15 cellular contexts compared by ENCODE assay signal in the genomic region with DNA sequence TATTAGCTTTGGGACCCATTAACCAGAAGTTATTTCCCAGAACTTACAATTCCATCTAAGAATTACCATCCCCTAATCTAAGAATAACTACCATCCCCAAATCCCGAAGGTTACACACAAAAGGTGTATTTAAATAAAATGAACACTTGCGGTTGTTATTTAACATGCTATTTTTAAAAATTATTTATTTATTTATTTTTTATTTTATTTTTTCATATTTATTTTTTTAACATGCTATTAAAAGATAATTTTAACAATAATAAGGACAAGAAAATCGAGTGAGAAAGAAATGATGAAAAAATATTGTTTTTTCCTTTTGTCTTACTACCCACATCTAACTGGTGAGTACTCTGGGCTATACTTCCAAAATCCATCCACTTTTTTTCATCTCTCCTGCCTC. TPM values are rescaled to one million over a fixed set of nuclear protein-coding genes. Genes with fewer than 3 reads are reported as not detected.
DNase-seq lines count a peak whose midpoint lies in the region; ATAC-seq, FAIRE-seq and TF ChIP-seq lines count a peak whose summit lies in the region.
"Had no signal": no experiment of that assay in that cellular context is flagged by ENCODE, and none has a peak within 500 bp of the region (broad histone marks: within the 10 kb centered on the region; RNA-seq: fewer than 3 reads in every experiment).

No MANE protein-coding gene starts in this region.

- peak overlapping the region; percentile 52 for H3K27ac Mint-ChIP-seq in Calu3 (ENCODE audit: unreplicated experiment)
- peak overlapping the region; percentile 21 for H3K27ac Mint-ChIP-seq in activated naive CD8-positive, alpha-beta T cell treated with anti-CD3 and anti-CD28 coated beads for 36 hours
- peak overlapping the region; percentile 11 for H3K27ac Mint-ChIP-seq in memory B cell
- H3K27ac Mint-ChIP-seq: natural killer cell treated with Interleukin-12 subunit alpha and Interleukin-12 subunit beta and Interleukin-15 and Interleukin-18, amount 100 ng/mL, for 72 hours; stimulated activated naive CD8-positive, alpha-beta T cell treated with anti-CD3 and anti-CD28 coated beads, Interleukin-15, amount 100 ng/mL, for 72 hours had no signal

- peaks cover 32% of the 10 kb centered on the region for H3K4me1 Mint-ChIP-seq in Calu3 (ENCODE audit: low read depth, unreplicated experiment)
- peaks cover 67% of the 10 kb centered on the region for H3K4me1 Mint-ChIP-seq in activated naive CD8-positive, alpha-beta T cell treated with anti-CD3 and anti-CD28 coated beads for 36 hours
- H3K4me1 Mint-ChIP-seq in memory B cell, result peaks cover 55% of the 10 kb centered on the region

- H3K9me3 ChIP-seq in A549, result no peaks in the 10 kb centered on the region

- BruUV-seq in Calu3 (replicated peaks; lab: Mats Ljungman, UMichigan), result no TSS peak

- peaks cover 18% of the 10 kb centered on the region; the same call in 2 of the 3 replicates for H3K4me1 ChIP-seq in A549

- no peak for TF ChIP-seq RAD21 in A549 (conservative IDR thresholded peaks at IDR 0.05 in 1 of 2, IDR thresholded peaks at IDR 0.05 in 1 of 2)

- H3K27ac ChIP-seq in A549, result no peak overlapping the region
- H3K27ac ChIP-seq: C4-2B had no signal

- H3K9me3 Mint-ChIP-seq in Calu3 (ENCODE audit: low read depth, unreplicated experiment) (no peaks in the 10 kb centered on the region), memory B cell (no peaks in the 10 kb centered on the region)
- no peaks in the 10 kb centered on the region for H3K9me3 Mint-ChIP-seq in activated naive CD8-positive, alpha-beta T cell treated with anti-CD3 and anti-CD28 coated beads for 36 hours
- H3K9me3 Mint-ChIP-seq: activated naive CD4-positive, alpha-beta T cell treated with anti-CD3 and anti-CD28 coated beads, Interleukin-2, amount 50 U/mL, for 72 hours; activated T-cell treated with anti-CD3 and anti-CD28 coated beads, Interleukin-2, amount 50 U/mL, for 4 hours; natural killer cell treated with Interleukin-12 subunit alpha and Interleukin-12 subunit beta and Interleukin-15 and Interleukin-18, amount 100 ng/mL, for 72 hours; stimulated activated naive CD8-positive, alpha-beta T cell treated with anti-CD3 and anti-CD28 coated beads, Interleukin-15, amount 100 ng/mL, for 72 hours had no signal

- H3K36me3 Mint-ChIP-seq in Calu3 (ENCODE audit: insufficient read depth, unreplicated experiment) (peaks cover 7% of the 10 kb centered on the region), memory B cell (peaks cover 8% of the 10 kb centered on the region)
- H3K36me3 Mint-ChIP-seq in activated naive CD8-positive, alpha-beta T cell treated with anti-CD3 and anti-CD28 coated beads for 36 hours, result peaks cover 17% of the 10 kb centered on the region

- 69% methylated on average over 3 of the region's 3 CpGs for WGBS in A549 (ENCODE audit: missing lambda C conversion rate)

- no peak for FAIRE-seq in A549 (lab: Jason Lieb, UNC)
- FAIRE-seq: K562 had no signal

- DNase-seq in A549 (ENCODE audit: low read depth in 1 of 2, low spot score in 1 of 2) (no peak), Calu3 (no peak), memory B cell (ENCODE audit: low spot score in 2 of 2) (no peak), NCI-H1092 treated with DMSO at 0.1 percent for 48 hours (lab: John Stamatoyannopoulos, UW) (no peak), putamen (ENCODE audit: low spot score) (no peak), NCI-H2029 treated with DMSO at 0.1 percent for 48 hours (lab: John Stamatoyannopoulos, UW) (no peak)
- DNase-seq in activated naive CD8-positive, alpha-beta T cell treated with anti-CD3 and anti-CD28 coated beads for 36 hours, result no peak
- DNase-seq: activated CD8-positive, alpha-beta memory T cell treated with anti-CD3 and anti-CD28 coated beads for 24 hours; activated T-cell treated with anti-CD3 and anti-CD28 coated beads, Interleukin-2, amount 50 U/mL, for 4 hours; stimulated activated naive CD8-positive, alpha-beta T cell treated with anti-CD3 and anti-CD28 coated beads, Interleukin-15, amount 100 ng/mL, for 72 hours had no signal

- TF ChIP-seq EP300 in A549 (IDR thresholded peaks at IDR 0.05), result no peak

- no peak overlapping the region for H3K4me3 ChIP-seq in A549
- H3K4me3 ChIP-seq: K562, skin epidermis had no signal

- peak overlapping the region; percentile 52; the same call in 2 of the 3 replicates for H3K4me2 ChIP-seq in A549

- TF ChIP-seq CTCF in A549 (IDR thresholded peaks at IDR 0.05) (no peak), Calu3 (IDR thresholded peaks at IDR 0.05; ENCODE audit: unreplicated experiment) (no peak)

- POLR2A ChIA-PET in A549 (lab: Yijun Ruan, JAX), result interaction anchor here (0.6 to 0.9 kb wide), 3 partner anchors 251 to 323 kb away, joined by 3 to 6 read pairs (median 5); partner anchors contain the start of genes PNN, SEC23A and TRAPPC6B

- CTCF ChIA-PET in A549 (lab: Yijun Ruan, JAX) (interaction anchor here (0.7 to 2.9 kb wide), 19 partner anchors 8 to 325 kb away, joined by 3 to 13 read pairs (median 4); partner anchors contain the start of gene SEC23A), Calu3 (lab: Charles Lee) (interaction anchor here (0.6 to 2.0 kb wide), 2 partner anchors 83 to 194 kb away, joined by 3 to 11 read pairs; no protein-coding TSS in a partner anchor)

- no peak for TF ChIP-seq POLR2A in A549 (IDR thresholded peaks at IDR 0.05; ENCODE audit: low read length)

- ATAC-seq in A549, result no peak
- ATAC-seq in memory B cell (ENCODE audit: low read depth), result no peak
- ATAC-seq: activated naive CD4-positive, alpha-beta T cell treated with anti-CD3 and anti-CD28 coated beads, Interleukin-2, amount 50 U/mL, for 72 hours; activated T-cell treated with anti-CD3 and anti-CD28 coated beads, Interleukin-2, amount 50 U/mL, for 4 hours; K562; natural killer cell treated with Interleukin-12 subunit alpha and Interleukin-12 subunit beta and Interleukin-15 and Interleukin-18, amount 100 ng/mL, for 72 hours; stimulated activated naive CD8-positive, alpha-beta T cell treated with anti-CD3 and anti-CD28 coated beads, Interleukin-15, amount 100 ng/mL, for 72 hours had no signal

- H3K27me3 Mint-ChIP-seq in Calu3 (ENCODE audit: unreplicated experiment), result no peaks in the 10 kb centered on the region
- H3K27me3 Mint-ChIP-seq in activated naive CD8-positive, alpha-beta T cell treated with anti-CD3 and anti-CD28 coated beads for 36 hours, result no peaks in the 10 kb centered on the region
- H3K27me3 Mint-ChIP-seq in memory B cell, result no peaks in the 10 kb centered on the region
- H3K27me3 Mint-ChIP-seq: natural killer cell treated with Interleukin-12 subunit alpha and Interleukin-12 subunit beta and Interleukin-15 and Interleukin-18, amount 100 ng/mL, for 72 hours; stimulated activated naive CD8-positive, alpha-beta T cell treated with anti-CD3 and anti-CD28 coated beads, Interleukin-15, amount 100 ng/mL, for 72 hours had no signal

- H3K4me3 Mint-ChIP-seq in Calu3 (ENCODE audit: low read depth, unreplicated experiment), result no peak overlapping the region
- H3K4me3 Mint-ChIP-seq in activated naive CD8-positive, alpha-beta T cell treated with anti-CD3 and anti-CD28 coated beads for 36 hours, result no peak overlapping the region
- no peak overlapping the region for H3K4me3 Mint-ChIP-seq in memory B cell
- H3K4me3 Mint-ChIP-seq: activated T-cell treated with anti-CD3 and anti-CD28 coated beads, Interleukin-2, amount 50 U/mL, for 4 hours; natural killer cell treated with Interleukin-12 subunit alpha and Interleukin-12 subunit beta and Interleukin-15 and Interleukin-18, amount 100 ng/mL, for 72 hours had no signal

- intact Hi-C loops in Calu3 (cut with micrococcal nuclease; ENCODE audit: unreplicated experiment), result loop anchor here (2.0 kb wide), 1 partner anchor 195 kb away; no protein-coding TSS in a partner anchor

TF ChIP-seq in A549, 52 proteins besides CTCF, POLR2A, EP300 and RAD21:
- no peak for TF ChIP-seq SMC3 (IDR thresholded peaks at IDR 0.05)
- TF ChIP-seq HOXA7 (CRISPR knock-in tag; IDR thresholded peaks at IDR 0.05), result no peak
- no peak for TF ChIP-seq EHF (CRISPR knock-in tag; IDR thresholded peaks at IDR 0.05)
- no peak for TF ChIP-seq RARB (CRISPR knock-in tag; IDR thresholded peaks at IDR 0.05)
- TF ChIP-seq, protein P1, sequence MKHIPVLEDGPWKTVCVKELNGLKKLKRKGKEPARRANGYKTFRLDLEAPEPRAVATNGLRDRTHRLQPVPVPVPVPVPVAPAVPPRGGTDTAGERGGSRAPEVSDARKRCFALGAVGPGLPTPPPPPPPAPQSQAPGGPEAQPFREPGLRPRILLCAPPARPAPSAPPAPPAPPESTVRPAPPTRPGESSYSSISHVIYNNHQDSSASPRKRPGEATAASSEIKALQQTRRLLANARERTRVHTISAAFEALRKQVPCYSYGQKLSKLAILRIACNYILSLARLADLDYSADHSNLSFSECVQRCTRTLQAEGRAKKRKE (CRISPR knock-in tag; IDR thresholded peaks at IDR 0.05; ENCODE audit: low read depth), result no peak
- no peak for TF ChIP-seq EHMT2 (IDR thresholded peaks at IDR 0.05; ENCODE audit: low read depth)
- no peak for TF ChIP-seq JUN (IDR thresholded peaks at IDR 0.05)
- TF ChIP-seq HEYL (CRISPR knock-in tag; IDR thresholded peaks at IDR 0.05), result no peak

RNA-seq across cellular contexts. Expression of gene FBXO33, which starts 6.3 kb away (rescaled TPM):
- 10.6 and 10.8 TPM in 2 replicates for polyA plus RNA-seq in A549 (2011; rRNA removed)
- polyA plus RNA-seq in A549 (2012; cell fraction: cytosol; rRNA removed), result 5.8 and 7.3 TPM in 2 replicates
- 5.4 and 5.7 TPM in 2 replicates for polyA plus RNA-seq in A549 (2012; cell fraction: nucleus; rRNA removed)
- polyA plus RNA-seq in A549 (2017; fragmentation: RNase III; extraction: RNeasy Plus Mini Kit Qiagen cat#74134 plus additional on column Dnase treatment), result 6.6 to 8.2 TPM (median 7.3 TPM) in 3 replicates
- 6.1 and 14.1 TPM in 2 replicates for polyA minus RNA-seq in A549 (2011; rRNA and poly(A)+ RNA removed)
- total RNA-seq in Calu3 (2022), result 8.6 and 9.1 TPM in 2 replicates
- total RNA-seq in activated naive CD8-positive, alpha-beta T cell treated with anti-CD3 and anti-CD28 coated beads for 36 hours, result 10 to 100 TPM; 21.8 TPM
